In the genomic region with DNA sequence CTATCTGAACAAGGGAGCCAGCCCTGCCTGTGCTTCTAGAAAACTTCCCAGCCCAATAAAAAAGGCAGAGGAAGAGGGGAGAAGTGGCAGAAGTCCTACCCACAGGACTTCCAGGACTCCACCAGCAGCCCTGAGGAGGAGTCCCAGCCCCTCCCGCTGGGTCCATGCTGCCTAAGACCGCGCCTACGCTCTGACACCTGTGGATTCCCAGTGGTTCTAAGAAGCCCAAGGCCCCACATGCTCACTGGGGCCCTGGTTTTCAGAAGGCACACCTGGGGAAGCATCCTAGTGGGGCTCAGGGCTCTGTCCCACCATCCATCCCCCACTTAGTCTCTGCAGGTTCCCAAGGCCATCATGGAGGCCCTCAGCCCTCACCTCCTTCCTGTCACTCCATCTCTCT, we compare ENCODE assay signal across 13 cellular contexts. TPM values are rescaled to one million over a fixed set of nuclear protein-coding genes. Genes with fewer than 3 reads are reported as not detected.
DNase-seq lines count a peak whose midpoint lies in the region; TF ChIP-seq lines count a peak whose summit lies in the region.
"Had no signal": no experiment of that assay in that cellular context is flagged by ENCODE, and none has a peak within 500 bp of the region (broad histone marks: within the 10 kb centered on the region; RNA-seq: fewer than 3 reads in every experiment).

No MANE protein-coding gene starts in this region.

- peak overlapping the region; percentile 62 for H3K4me3 ChIP-seq in BLaER1
- no peak overlapping the region for H3K4me3 ChIP-seq in prostate gland
- H3K4me3 ChIP-seq: gastrocnemius medialis had no signal

- H4K20me1 ChIP-seq in BLaER1, result peaks cover 8% of the 10 kb centered on the region; the same call in 1 of the 2 replicates

- DNase-seq in RWPE1 (ENCODE audit: low spot score) (no peak), epithelial cell of prostate (ENCODE audit: low read depth, low spot score) (no peak), prostate gland (ENCODE audit: low spot score) (no peak), iPS-NIHi11 (ENCODE audit: low spot score) (no peak), SKM-1 (lab: John Stamatoyannopoulos, UW; ENCODE audit: unreplicated experiment) (no peak), HuH-7.5 (ENCODE audit: low spot score) (no peak), pons (ENCODE audit: low spot score) (no peak)
- DNase-seq: BE2C; gastrocnemius medialis; islet precursor cell; NCI-H2081 treated with DMSO at 0.1 percent for 48 hours; NK-92 treated with Interleukin-12 subunit alpha and Interleukin-12 subunit beta, amount 100 ng/mL, for 24 hours had no signal

- peak overlapping the region; percentile 64 for H3K9ac ChIP-seq in BLaER1

- H3K27ac ChIP-seq in BLaER1 (peak overlapping the region; percentile 82), RWPE1 (peak overlapping the region; percentile 95), epithelial cell of prostate (peak overlapping the region; percentile 99), prostate gland (peak overlapping the region; percentile 63 to 98)

- peak overlapping the region; percentile 95 for H3K4me2 ChIP-seq in BLaER1

- H3K9me3 ChIP-seq in BLaER1 (no peaks in the 10 kb centered on the region), prostate gland (no peaks in the 10 kb centered on the region)
- H3K9me3 ChIP-seq: BE2C, gastrocnemius medialis had no signal

- TF ChIP-seq POLR2A in prostate gland (IDR thresholded peaks at IDR 0.05), result no peak

- no peaks in the 10 kb centered on the region for H3K27me3 ChIP-seq in BLaER1
- no peaks in the 10 kb centered on the region for H3K27me3 ChIP-seq in prostate gland (replicated peaks; ENCODE audit: insufficient read depth)
- H3K27me3 ChIP-seq: BE2C, gastrocnemius medialis had no signal

- WGBS in prostate gland, result 78% methylated on average over 4 of the region's 4 CpGs

- CTCF ChIA-PET in RWPE1 (lab: Yijun Ruan, JAX), result no interaction called here

- H3K36me3 ChIP-seq in BLaER1 (peaks cover 15% of the 10 kb centered on the region; the same call in 1 of the 2 replicates), prostate gland (no peaks in the 10 kb centered on the region)
- H3K36me3 ChIP-seq: BE2C, gastrocnemius medialis had no signal

- intact Hi-C loops in prostate gland (cut with DNase I), result no loop called here

- POLR2A ChIA-PET in RWPE1 (lab: Yijun Ruan, JAX; ENCODE audit: low non-redundant PET), result no interaction called here

- no peak for TF ChIP-seq CTCF in RWPE1 (conservative IDR thresholded peaks at IDR 0.05; ENCODE audit: low read depth)
- TF ChIP-seq CTCF in prostate gland (IDR thresholded peaks at IDR 0.05), result no peak

- H3K4me1 ChIP-seq in BLaER1 (peaks cover 98% of the 10 kb centered on the region), prostate gland (replicated peaks) (peaks cover 15% of the 10 kb centered on the region)

RNA-seq across cellular contexts. Expression of a gene that starts 32.7 kb away (rescaled TPM):
- total RNA-seq in prostate gland, result 100 to 1,000 TPM; 197 to 240 TPM
